ENCODE assay signal across 8 cellular contexts in the genomic region with DNA sequence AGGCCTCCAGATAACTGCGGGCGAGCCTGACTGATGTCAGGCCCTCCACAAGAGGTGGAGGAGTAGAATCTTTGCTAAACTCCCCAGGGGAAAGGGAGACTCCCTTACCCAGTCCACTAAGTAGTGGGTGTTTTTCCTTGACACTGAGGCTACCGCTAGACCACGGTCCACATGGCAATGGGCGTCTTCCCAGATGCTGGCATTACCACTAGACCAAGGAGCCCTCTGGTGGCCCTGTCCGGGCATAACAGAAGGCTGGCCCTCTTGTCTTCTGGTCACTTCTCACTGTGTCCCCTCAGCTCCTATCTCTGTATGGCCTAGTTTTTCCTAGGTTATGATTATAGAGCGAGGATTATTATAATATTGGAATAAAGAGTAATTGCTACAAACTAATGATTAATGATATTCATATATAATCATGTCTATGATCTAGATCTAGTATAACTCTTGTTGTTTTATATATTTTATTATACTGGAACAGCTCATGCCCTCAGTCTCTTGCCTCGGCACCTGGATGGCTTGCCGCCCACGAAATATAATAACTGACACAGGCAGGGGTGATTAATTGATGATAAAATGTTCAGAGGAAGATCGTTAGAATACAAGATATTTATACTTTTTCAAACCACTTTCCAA.
DNase-seq lines count a peak whose midpoint lies in the region; ATAC-seq and TF ChIP-seq lines count a peak whose summit lies in the region.
"Not testable (repeated sequence)": the region's sequence is repeated elsewhere in the genome, so short reads cannot be mapped to it uniquely, and the experiment has no call there.

No MANE protein-coding gene starts in this region.

- in situ Hi-C loops in ACHN (cut with HindIII; ENCODE audit: low pct_ligation_motif_present, low pct_unique_long_range_greater_than_20kb, low sequenced_read_pairs), result not testable (repeated sequence)

- intact Hi-C loops in left ventricle myocardium superior (cut with micrococcal nuclease), result not testable (repeated sequence)

- DNase-seq in ACHN (peak; percentile 47), GM04504 (ENCODE audit: low read depth) (peak; percentile 4), NCI-H748 treated with DMSO at 0.1 percent for 48 hours (lab: John Stamatoyannopoulos, UW) (peak; percentile 12), left ventricle myocardium superior (peak; percentile 41)
- not testable (repeated sequence) for DNase-seq in LNCaP clone FGC (ENCODE audit: low read depth); chondrocyte (ENCODE audit: low spot score); osteoblast (ENCODE audit: insufficient read length, low spot score, missing footprints)

- not testable (repeated sequence) for H3K27me3 ChIP-seq in osteoblast (ENCODE audit: insufficient read depth, low read length)

- H3K36me3 Mint-ChIP-seq in chondrocyte (ENCODE audit: low read depth), result not testable (repeated sequence)

- H3K4me3 ChIP-seq in LNCaP clone FGC (ENCODE audit: low read depth, low read length); osteoblast (ENCODE audit: insufficient read depth, low read length): not testable (repeated sequence)

- not testable (repeated sequence) for H3K27ac ChIP-seq in VCaP; osteoblast (ENCODE audit: low read depth, low read length)

- not testable (repeated sequence) for H3K36me3 ChIP-seq in osteoblast (ENCODE audit: insufficient read depth, low read length)

- H3K4me2 ChIP-seq in osteoblast (ENCODE audit: insufficient read depth, low read length), result not testable (repeated sequence)

- not testable (repeated sequence) for H3K9me3 ChIP-seq in osteoblast (ENCODE audit: low read depth, low read length)

- not testable (repeated sequence) for H3K9me3 Mint-ChIP-seq in chondrocyte (ENCODE audit: low read depth)

- H3K4me3 Mint-ChIP-seq in chondrocyte (ENCODE audit: unreplicated experiment), result not testable (repeated sequence)

- not testable (repeated sequence) for H4K20me1 ChIP-seq in osteoblast (ENCODE audit: insufficient read depth, low read length)

- H3K79me2 ChIP-seq in osteoblast (ENCODE audit: insufficient read depth, low read length), result not testable (repeated sequence)

- TF ChIP-seq CTCF in LNCaP clone FGC (IDR thresholded peaks at IDR 0.05; ENCODE audit: control insufficient read depth, extremely low read depth, insufficient read depth), result peak; percentile 38
- peak; percentile 49 for TF ChIP-seq CTCF in VCaP (conservative IDR thresholded peaks at IDR 0.05)
- TF ChIP-seq CTCF in chondrocyte (IDR thresholded peaks at IDR 0.05), result peak; percentile 72
- peak; percentile 41 for TF ChIP-seq CTCF in osteoblast (IDR thresholded peaks at IDR 0.05; ENCODE audit: extremely low read depth, low read depth, low read length)

- H3K4me1 ChIP-seq in osteoblast (ENCODE audit: insufficient read depth, low read length), result not testable (repeated sequence)

- not testable (repeated sequence) for H3K4me1 Mint-ChIP-seq in chondrocyte (ENCODE audit: low read depth)

- H3K27me3 Mint-ChIP-seq in chondrocyte (ENCODE audit: low read depth), result peaks cover 27% of the 10 kb centered on the region

- ATAC-seq in left ventricle myocardium superior, result not testable (repeated sequence)

- H2AFZ ChIP-seq in osteoblast (ENCODE audit: low read length), result not testable (repeated sequence)

- H3K27ac Mint-ChIP-seq in chondrocyte (ENCODE audit: unreplicated experiment), result not testable (repeated sequence)
